ENCODE assay signal across 8 cellular contexts in genomic region chr2:231685349-231686191, GRCh38. TPM values are rescaled to one million over a fixed set of nuclear protein-coding genes. Genes with fewer than 3 reads are reported as not detected.
A peak's percentile ranks its signal among the peaks of the same experiment; 100 is the strongest.
DNase-seq lines count a peak whose midpoint lies in the region; ATAC-seq, FAIRE-seq and TF ChIP-seq lines count a peak whose summit lies in the region.

No MANE protein-coding gene starts in this region.

- peaks cover 33% of the 10 kb centered on the region; the same call in 1 of the 2 replicates for H3K4me1 ChIP-seq in GM23338 (ENCODE audit: insufficient read depth)
- H3K4me1 ChIP-seq in keratinocyte (ENCODE audit: control insufficient read depth, extremely low read depth, insufficient read depth, low read length), result peaks cover under 1% of the 10 kb centered on the region

- H3K4me3 ChIP-seq in GM23338 (no peak overlapping the region), keratinocyte (ENCODE audit: control insufficient read depth in 2 of 3, extremely low read depth in 1 of 3, insufficient read depth in 2 of 3, low read depth in 1 of 3, low read length in 3 of 3) (no peak overlapping the region)

- ATAC-seq in GM23338 (peak; percentile 14), HG03135 (IDR thresholded peaks at IDR 0.05; ENCODE audit: unreplicated experiment) (no peak), GM21529 (IDR thresholded peaks at IDR 0.05; ENCODE audit: unreplicated experiment) (no peak), HG03342 (IDR thresholded peaks at IDR 0.05; ENCODE audit: unreplicated experiment) (no peak)

- H3K4me3 Mint-ChIP-seq in GM23338, result peak overlapping the region; percentile 71

- no peak for FAIRE-seq in keratinocyte (lab: Jason Lieb, UNC)

- no peaks in the 10 kb centered on the region for H3K9me1 ChIP-seq in keratinocyte (ENCODE audit: control insufficient read depth, extremely low read depth, insufficient read depth, low read length)

- DNase-seq in Ammon's horn (ENCODE audit: low spot score), result peak; percentile 97
- DNase-seq in GM23338 (ENCODE audit: low spot score), result peak; percentile 77
- DNase-seq in SK-N-DZ (ENCODE audit: low spot score), result peak; percentile 65
- no peak for DNase-seq in keratinocyte (ENCODE audit: low read depth, low spot score)
- no peak for DNase-seq in H4 (ENCODE audit: low spot score)

- no peak overlapping the region for H3K9ac ChIP-seq in keratinocyte (ENCODE audit: control insufficient read depth, extremely low read depth, insufficient read depth, low read length)

- peaks cover 51% of the 10 kb centered on the region for H3K4me1 Mint-ChIP-seq in GM23338

- peaks cover 26% of the 10 kb centered on the region; the same call in 1 of the 2 replicates for H3F3A ChIP-seq in GM23338 (replicated peaks; ENCODE audit: low read depth)

- H2AFZ ChIP-seq in GM23338, result peak overlapping the region; percentile 74; the same call in 1 of the 2 replicates
- no peak overlapping the region for H2AFZ ChIP-seq in keratinocyte (ENCODE audit: control insufficient read depth, low read length)

- peaks cover 36% of the 10 kb centered on the region for H3K27me3 Mint-ChIP-seq in GM23338 (ENCODE audit: insufficient read depth, low read depth, poor library complexity)

- H3K27me3 ChIP-seq in GM23338 (ENCODE audit: insufficient read depth), result no peaks in the 10 kb centered on the region
- no peaks in the 10 kb centered on the region for H3K27me3 ChIP-seq in keratinocyte (ENCODE audit: control insufficient read depth, extremely low read depth, insufficient read depth, low read length)

- no peaks in the 10 kb centered on the region for H3K79me2 ChIP-seq in GM23338 (replicated peaks; ENCODE audit: insufficient read depth)
- no peaks in the 10 kb centered on the region for H3K79me2 ChIP-seq in keratinocyte (ENCODE audit: control insufficient read depth, insufficient read depth, low read length)

- dilution Hi-C loops in keratinocyte (cut with MboI; ENCODE audit: extremely low pct_ligation_motif_present, low sequenced_read_pairs), result no loop called here

- H3K9me3 ChIP-seq in keratinocyte (ENCODE audit: control insufficient read depth, low read depth, low read length), result no peaks in the 10 kb centered on the region

- H3K9me2 ChIP-seq in GM23338 (ENCODE audit: insufficient read depth), result no peaks in the 10 kb centered on the region

- H4K20me1 ChIP-seq in GM23338 (replicated peaks; ENCODE audit: insufficient read depth) (no peaks in the 10 kb centered on the region), keratinocyte (ENCODE audit: control insufficient read depth, extremely low read depth, insufficient read depth, low read length) (no peaks in the 10 kb centered on the region)

- H3K36me3 ChIP-seq in GM23338 (ENCODE audit: insufficient read depth) (no peaks in the 10 kb centered on the region), keratinocyte (ENCODE audit: control insufficient read depth in 2 of 2, extremely low read depth in 1 of 2, insufficient read depth in 2 of 2, low read length in 2 of 2) (no peaks in the 10 kb centered on the region)

- no peaks in the 10 kb centered on the region; the same call in 2 of the 3 replicates for H3K9me3 Mint-ChIP-seq in GM23338

- H3K27ac Mint-ChIP-seq in GM23338, result peak overlapping the region; percentile 14; the same call in 1 of the 2 replicates

- H3K36me3 Mint-ChIP-seq in GM23338 (ENCODE audit: low read depth), result no peaks in the 10 kb centered on the region; the same call in 2 of the 3 replicates

- TF ChIP-seq CTCF in GM23338 (conservative IDR thresholded peaks at IDR 0.05; ENCODE audit: low read depth in 2 of 2) (peak; percentile 62 to 66), keratinocyte (optimal IDR thresholded peaks at IDR 0.05 in 1 of 3, IDR thresholded peaks at IDR 0.05 in 1 of 3, conservative IDR thresholded peaks at IDR 0.05 in 1 of 3; ENCODE audit: extremely low read depth in 1 of 3, insufficient read depth in 2 of 3, low read length in 3 of 3) (peak; percentile 16 to 25 (median 24))

- peak overlapping the region; percentile 32; the same call in 1 of the 2 replicates for H3K4me2 ChIP-seq in GM23338
- H3K4me2 ChIP-seq in keratinocyte (ENCODE audit: control insufficient read depth, extremely low read depth, insufficient read depth, low read depth, low read length), result no peak overlapping the region

- H3K27ac ChIP-seq in GM23338 (ENCODE audit: low read depth) (no peak overlapping the region), keratinocyte (ENCODE audit: control insufficient read depth, insufficient read depth, low read length) (no peak overlapping the region)

TF ChIP-seq in GM23338, 12 proteins besides CTCF, POLR2A, EP300 and RAD21 (continues in another document):
- no peak for TF ChIP-seq REST (IDR thresholded peaks at IDR 0.05; ENCODE audit: unreplicated experiment)

RNA-seq across cellular contexts. Expression of gene PTMA, which starts 22.8 kb away (rescaled TPM):
- total RNA-seq in GM23338 (2014; rRNA removed; shearing (Covaris generic)), result 1,861 and 2,007 TPM in 2 replicates
- 8,990 and 10,188 TPM in 2 replicates for polyA plus RNA-seq in GM23338 (2016; fragmentation: Nextera tagmentation; extraction: Ambion mirVana)
- 2,656 and 2,739 TPM in 2 replicates for polyA plus RNA-seq in SK-N-DZ (2014; cell fraction: cytosol; rRNA removed)
- polyA plus RNA-seq in SK-N-DZ (2014; cell fraction: nucleus; rRNA removed), result 1,394 and 1,766 TPM in 2 replicates
- polyA plus RNA-seq in keratinocyte, result 200 to 691 TPM (median 598 TPM) in 3 replicates
- polyA plus RNA-seq in keratinocyte (2011; ENCODE audit: low read depth), result 225 TPM
- polyA plus RNA-seq in keratinocyte (2011; cell fraction: cytosol; rRNA removed), result 365 and 669 TPM in 2 replicates
- 172 and 224 TPM in 2 replicates for polyA plus RNA-seq in keratinocyte (2011; cell fraction: nucleus; rRNA removed)
- 295 and 1,005 TPM in 2 replicates for polyA plus RNA-seq in keratinocyte (2012; ENCODE audit: low replicate concordance)
- 30.7 to 59.6 TPM (median 58.6 TPM) in 3 replicates for polyA minus RNA-seq in keratinocyte
- 399 TPM for polyA minus RNA-seq in keratinocyte (2011; cell fraction: cytosol; rRNA and poly(A)+ RNA removed)
- polyA minus RNA-seq in keratinocyte (2011; cell fraction: nucleus; rRNA and poly(A)+ RNA removed), result 57.3 and 58.8 TPM in 2 replicates
- 1,956 and 2,048 TPM in 2 replicates for total RNA-seq in H4 (2014; rRNA removed; shearing (Covaris generic))

Comparison
In these comparisons a context has a peak if more than half of its experiments do, and no peak if none do; other contexts are left out.
1. DNase-seq: peak in Ammon's horn (single experiment), GM23338 (single experiment) and SK-N-DZ (single experiment); none in keratinocyte (single experiment) and H4 (single experiment).